19 cellular contexts compared by ENCODE assay signal in the genomic region with DNA sequence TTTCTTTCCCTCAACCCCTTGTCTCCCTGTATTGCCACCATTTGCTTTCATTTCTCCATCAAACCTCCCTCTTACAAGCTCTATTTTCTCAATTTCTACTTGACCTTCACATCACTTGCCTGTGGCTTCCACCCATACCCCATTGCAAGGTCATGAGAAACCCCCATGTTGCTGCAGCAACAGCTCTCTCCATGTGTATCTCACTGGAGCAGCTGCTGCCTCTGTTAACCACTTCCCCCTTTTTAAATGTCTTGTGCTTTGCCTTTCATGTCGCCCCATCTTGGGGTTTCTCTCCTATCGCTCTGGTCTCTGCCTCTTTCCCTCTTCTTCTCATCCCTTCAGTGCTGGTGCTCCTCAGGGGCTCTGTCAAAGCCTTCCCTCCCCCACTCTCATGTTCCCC.
DNase-seq lines count a peak whose midpoint lies in the region; ATAC-seq and TF ChIP-seq lines count a peak whose summit lies in the region.
"Had no signal": no experiment of that assay in that cellular context is flagged by ENCODE, and none has a peak within 500 bp of the region (broad histone marks: within the 10 kb centered on the region; RNA-seq: fewer than 3 reads in every experiment).

No MANE protein-coding gene starts in this region.

- CTCF ChIA-PET in activated CD8-positive, alpha-beta memory T cell treated with anti-CD3 and anti-CD28 coated beads, Interleukin-2, amount 10 ng/mL, durations not matched to agents 7 days and 5 days (lab: Charles Lee): interaction anchor here (1.1 to 3.3 kb wide), 3 partner anchors 103 to 387 kb away, joined by 3 to 14 read pairs (median 4); no protein-coding TSS in a partner anchor
- CTCF ChIA-PET in Caco-2 (lab: Charles Lee): no interaction called here

- peaks cover 3% of the 10 kb centered on the region for H3K4me1 Mint-ChIP-seq in activated CD8-positive, alpha-beta memory T cell treated with anti-CD3 and anti-CD28 coated beads, Interleukin-2, amount 10 ng/mL, durations not matched to agents 7 days and 5 days
- peaks cover 5% of the 10 kb centered on the region for H3K4me1 Mint-ChIP-seq in central memory CD8-positive, alpha-beta T cell
- H3K4me1 Mint-ChIP-seq in Caco-2 (ENCODE audit: low read depth, unreplicated experiment): no peaks in the 10 kb centered on the region

- H3K4me1 ChIP-seq in upper lobe of right lung: no peaks in the 10 kb centered on the region
- H3K4me1 ChIP-seq in Caco-2: no peaks in the 10 kb centered on the region; the same call in 1 of the 2 replicates

- TF ChIP-seq CTCF in upper lobe of right lung (IDR thresholded peaks at IDR 0.05) (no peak), Caco-2 (IDR thresholded peaks at IDR 0.05; ENCODE audit: insufficient read depth in 1 of 2, low read depth in 1 of 2, low read length in 1 of 2, severe bottlenecking in 1 of 2, unreplicated experiment in 1 of 2) (no peak)

- H3K9me3 Mint-ChIP-seq in activated CD8-positive, alpha-beta memory T cell treated with anti-CD3 and anti-CD28 coated beads, Interleukin-2, amount 10 ng/mL, durations not matched to agents 7 days and 5 days (ENCODE audit: low read depth): no peaks in the 10 kb centered on the region
- no peaks in the 10 kb centered on the region for H3K9me3 Mint-ChIP-seq in central memory CD8-positive, alpha-beta T cell
- H3K9me3 Mint-ChIP-seq in Caco-2 (ENCODE audit: unreplicated experiment): no peaks in the 10 kb centered on the region
- H3K9me3 Mint-ChIP-seq: dendritic cell treated with granulocyte-macrophage colony-stimulating factor and Interleukin-4, amounts not matched to agents 40 ng/mL and 50 ng/mL, for 4 days; nephron progenitor cell had no signal

- ATAC-seq in activated CD8-positive, alpha-beta memory T cell treated with anti-CD3 and anti-CD28 coated beads, Interleukin-2, amount 10 ng/mL, durations not matched to agents 7 days and 5 days: peak; percentile 27
- peak; percentile 84 for ATAC-seq in central memory CD8-positive, alpha-beta T cell (replicated peaks; ENCODE audit: extremely low read depth, poor library complexity, severe bottlenecking)
- peak; percentile 49 for ATAC-seq in upper lobe of right lung
- ATAC-seq in HG03280 (IDR thresholded peaks at IDR 0.05; ENCODE audit: unreplicated experiment): no peak
- ATAC-seq: left ventricle myocardium superior had no signal

- BruUV-seq in Caco-2 (replicated peaks; lab: Mats Ljungman, UMichigan): no TSS peak

- H3K9me3 ChIP-seq in upper lobe of right lung (no peaks in the 10 kb centered on the region), Caco-2 (no peaks in the 10 kb centered on the region)
- H3K9me3 ChIP-seq: transverse colon had no signal

- H3K27me3 Mint-ChIP-seq in activated CD8-positive, alpha-beta memory T cell treated with anti-CD3 and anti-CD28 coated beads, Interleukin-2, amount 10 ng/mL, durations not matched to agents 7 days and 5 days: no peaks in the 10 kb centered on the region
- no peaks in the 10 kb centered on the region for H3K27me3 Mint-ChIP-seq in central memory CD8-positive, alpha-beta T cell
- no peaks in the 10 kb centered on the region for H3K27me3 Mint-ChIP-seq in Caco-2 (ENCODE audit: insufficient read depth, unreplicated experiment)
- H3K27me3 Mint-ChIP-seq: dendritic cell treated with granulocyte-macrophage colony-stimulating factor and Interleukin-4, amounts not matched to agents 40 ng/mL and 50 ng/mL, for 4 days had no signal

- intact Hi-C loops in upper lobe of right lung (cut with DNase I): no loop called here
- intact Hi-C loops in Caco-2 (cut with micrococcal nuclease; ENCODE audit: unreplicated experiment): no loop called here

- H3K4me3 ChIP-seq in upper lobe of right lung (no peak overlapping the region), Caco-2 (ENCODE audit: low read depth, low read length) (no peak overlapping the region)
- H3K4me3 ChIP-seq: transverse colon had no signal

- H3K27ac Mint-ChIP-seq in activated CD8-positive, alpha-beta memory T cell treated with anti-CD3 and anti-CD28 coated beads, Interleukin-2, amount 10 ng/mL, durations not matched to agents 7 days and 5 days: no peak overlapping the region
- no peak overlapping the region for H3K27ac Mint-ChIP-seq in central memory CD8-positive, alpha-beta T cell (ENCODE audit: low read depth)
- H3K27ac Mint-ChIP-seq in Caco-2 (ENCODE audit: unreplicated experiment): no peak overlapping the region
- H3K27ac Mint-ChIP-seq: dendritic cell treated with granulocyte-macrophage colony-stimulating factor and Interleukin-4, amounts not matched to agents 40 ng/mL and 50 ng/mL, for 4 days; nephron progenitor cell had no signal

- DNase-seq in activated CD8-positive, alpha-beta memory T cell treated with anti-CD3 and anti-CD28 coated beads, Interleukin-2, amount 10 ng/mL, durations not matched to agents 7 days and 5 days: peak; percentile 43
- no peak for DNase-seq in activated CD8-positive, alpha-beta memory T cell treated with anti-CD3 and anti-CD28 coated beads for 24 hours
- DNase-seq in RPMI8226 (peak; percentile 16), upper lobe of right lung (no peak), Caco-2 (no peak), ureter (ENCODE audit: low spot score) (no peak)
- DNase-seq in central memory CD8-positive, alpha-beta T cell (ENCODE audit: low spot score in 2 of 2): no peak
- DNase-seq: 8988T; activated CD4-positive, alpha-beta T cell treated with anti-CD3 and anti-CD28 coated beads, Interleukin-2, amount 50 U/mL, for 4 hours; anterior cingulate cortex; left ventricle myocardium superior; NCI-H1417; NCI-H446; nephron progenitor cell; retina; stimulated activated CD4-positive, alpha-beta T cell treated with anti-CD3 and anti-CD28 coated beads, Interleukin-1b, Interleukin-23, amount 100 ng/mL, for 48 hours; transverse colon had no signal

- no peaks in the 10 kb centered on the region for H3K36me3 ChIP-seq in upper lobe of right lung
- no peaks in the 10 kb centered on the region for H3K36me3 ChIP-seq in Caco-2 (ENCODE audit: control insufficient read depth, insufficient read depth, low read length)
- H3K36me3 ChIP-seq: transverse colon had no signal

- POLR2A ChIA-PET in Caco-2 (lab: Charles Lee): no interaction called here

- no peak overlapping the region for H3K27ac ChIP-seq in upper lobe of right lung
- H3K27ac ChIP-seq: transverse colon had no signal

- H3K27me3 ChIP-seq in upper lobe of right lung: no peaks in the 10 kb centered on the region
- no peaks in the 10 kb centered on the region for H3K27me3 ChIP-seq in Caco-2 (replicated peaks; ENCODE audit: control insufficient read depth, insufficient read depth, low read length)
- H3K27me3 ChIP-seq: transverse colon had no signal

- no peaks in the 10 kb centered on the region for H3K36me3 Mint-ChIP-seq in activated CD8-positive, alpha-beta memory T cell treated with anti-CD3 and anti-CD28 coated beads, Interleukin-2, amount 10 ng/mL, durations not matched to agents 7 days and 5 days
- no peaks in the 10 kb centered on the region for H3K36me3 Mint-ChIP-seq in central memory CD8-positive, alpha-beta T cell (ENCODE audit: insufficient read depth)
- H3K36me3 Mint-ChIP-seq in Caco-2 (ENCODE audit: insufficient read depth, unreplicated experiment): no peaks in the 10 kb centered on the region

- H3K4me3 Mint-ChIP-seq in activated CD8-positive, alpha-beta memory T cell treated with anti-CD3 and anti-CD28 coated beads, Interleukin-2, amount 10 ng/mL, durations not matched to agents 7 days and 5 days: no peak overlapping the region
- no peak overlapping the region for H3K4me3 Mint-ChIP-seq in central memory CD8-positive, alpha-beta T cell
- H3K4me3 Mint-ChIP-seq in Caco-2 (ENCODE audit: unreplicated experiment): no peak overlapping the region
- H3K4me3 Mint-ChIP-seq: dendritic cell treated with granulocyte-macrophage colony-stimulating factor and Interleukin-4, amounts not matched to agents 40 ng/mL and 50 ng/mL, for 4 days; nephron progenitor cell had no signal

Comparison
In these comparisons a context has a peak if more than half of its experiments do, and no peak if none do; other contexts are left out.
1. DNase-seq: peak in activated CD8-positive, alpha-beta memory T cell treated with anti-CD3 and anti-CD28 coated beads, Interleukin-2, amount 10 ng/mL, durations not matched to agents 7 days and 5 days (single experiment) and RPMI8226 (single experiment); none in activated CD8-positive, alpha-beta memory T cell treated with anti-CD3 and anti-CD28 coated beads for 24 hours (single experiment), central memory CD8-positive, alpha-beta T cell (0 of 2), upper lobe of right lung (single experiment), Caco-2 (0 of 2) and ureter (single experiment).